8 cellular contexts compared by ENCODE assay signal in genomic region chr1:32992489-32993214, GRCh38. TPM values are rescaled to one million over a fixed set of nuclear protein-coding genes. Genes with fewer than 3 reads are reported as not detected.
DNase-seq lines count a peak whose midpoint lies in the region; ATAC-seq, FAIRE-seq and TF ChIP-seq lines count a peak whose summit lies in the region.

No MANE protein-coding gene starts in this region.

- H3K36me3 ChIP-seq in ACC112 (ENCODE audit: insufficient read depth, low read length) (no peaks in the 10 kb centered on the region), pancreas (no peaks in the 10 kb centered on the region)

- H2AFZ ChIP-seq in ACC112 (ENCODE audit: low read length, unreplicated experiment) = no peak overlapping the region

- H3K4me1 ChIP-seq in ACC112 (ENCODE audit: control insufficient read depth, insufficient read depth, low read length, unreplicated experiment) (peaks cover 51% of the 10 kb centered on the region), pancreas (peaks cover 0 to 18% (median 0%) of the 10 kb centered on the region in 3 donors)

- ATAC-seq in GM18517 (IDR thresholded peaks at IDR 0.05; ENCODE audit: unreplicated experiment) = peak; percentile 83
- ATAC-seq in HG02885 (IDR thresholded peaks at IDR 0.05; ENCODE audit: poor library complexity, unreplicated experiment) = peak; percentile 79
- ATAC-seq in pancreas = peak; percentile 70 to 90 (median 86)

- FAIRE-seq in pancreas (lab: Jason Lieb, UNC) = no peak

- WGBS in pancreas, 2 donors = 38 to 46% methylated on average over 5 of the region's 5 CpGs

- intact Hi-C loops in pancreas (cut with DNase I) = no loop called here

- no peak overlapping the region for H3K4me3 ChIP-seq in ACC112 (ENCODE audit: low read depth, low read length)
- no peak overlapping the region for H3K4me3 ChIP-seq in pancreas

- DNase-seq in NCI-H2107 treated with DMSO at 0.1 percent for 48 hours (lab: John Stamatoyannopoulos, UW; ENCODE audit: unreplicated experiment) (peak; percentile 62), activated T-cell treated with anti-CD3 and anti-CD28 coated beads for 48 hours (ENCODE audit: low read depth) (peak; percentile 70), fibroblast of the conjunctiva (ENCODE audit: low read depth) (peak; percentile 77), pancreas (peak in 5 of 6 donors; percentile 50 to 78 (median 58)), OCI-M2 (lab: John Stamatoyannopoulos, UW; ENCODE audit: unreplicated experiment) (no peak)

- TF ChIP-seq CTCF in pancreas (IDR thresholded peaks at IDR 0.05) = no peak

- H3K27me3 ChIP-seq in ACC112 (ENCODE audit: insufficient read depth, low read length) (no peaks in the 10 kb centered on the region), pancreas (no peaks in the 10 kb centered on the region)

- H3K27ac ChIP-seq in ACC112 (ENCODE audit: low read depth, low read length) (peak overlapping the region; percentile 88), pancreas (peak overlapping the region in 3 of 4 donors; percentile 10 to 59 (median 53))

- H3K79me2 ChIP-seq in ACC112 (ENCODE audit: control insufficient read depth, insufficient read depth, low read length, unreplicated experiment) = no peaks in the 10 kb centered on the region

- no peaks in the 10 kb centered on the region for H3K9me3 ChIP-seq in pancreas

RNA-seq across cellular contexts. Expression of gene RNF19B, which starts 28.0 kb away (rescaled TPM):
- 10 to 100 TPM in 2 of 6 donors, 1 to 10 TPM in 4; 5.4 to 16.3 (median 8.0) TPM for total RNA-seq in pancreas
- 1 to 10 TPM; 2.3 to 8.1 TPM for polyA plus RNA-seq in pancreas

RNA-seq across cellular contexts. Expression of gene AK2, which starts 44.0 kb away (rescaled TPM):
- 10 to 100 TPM; 42.6 to 78.7 (median 61.4) TPM for total RNA-seq in pancreas
- polyA plus RNA-seq in pancreas = 10 to 100 TPM; 40.5 to 64.4 TPM
